ENCODE assay signal across 1 cellular context in the genomic region with DNA sequence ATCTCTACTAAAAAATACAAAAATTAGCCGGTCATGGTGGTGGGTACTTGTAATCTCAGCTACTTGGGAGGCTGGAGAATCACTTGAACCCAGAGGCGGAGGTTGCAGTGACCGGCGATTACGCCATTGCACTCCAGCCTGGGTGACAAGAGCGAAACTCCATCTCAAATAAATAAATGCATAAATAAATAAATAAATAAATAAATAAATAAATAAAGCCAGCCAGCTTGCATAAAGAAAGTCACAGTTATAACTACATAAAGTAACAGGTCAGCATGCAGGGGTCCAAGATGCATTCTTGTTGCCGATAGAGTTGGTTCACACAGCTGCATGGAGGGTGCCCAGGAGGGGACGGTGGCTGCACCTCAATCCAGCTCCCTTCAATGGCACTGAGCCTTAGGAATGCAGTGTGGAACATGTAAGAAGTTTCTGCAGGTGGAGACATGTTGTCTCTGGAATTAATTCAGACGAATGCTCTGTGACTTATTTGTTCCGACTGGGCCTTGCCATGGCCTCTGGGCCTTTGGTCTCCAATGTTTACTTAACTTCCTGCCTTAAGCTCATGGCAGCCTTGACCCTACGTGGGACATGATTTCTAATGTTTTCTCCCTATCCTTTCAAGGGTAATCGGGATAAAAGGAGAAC.
TF ChIP-seq lines count a peak whose summit lies in the region.

No MANE protein-coding gene starts in this region.

TF ChIP-seq in GM23338, 12 proteins besides CTCF, POLR2A, EP300 and RAD21 (continued from another document):
- TF ChIP-seq, protein P1, sequence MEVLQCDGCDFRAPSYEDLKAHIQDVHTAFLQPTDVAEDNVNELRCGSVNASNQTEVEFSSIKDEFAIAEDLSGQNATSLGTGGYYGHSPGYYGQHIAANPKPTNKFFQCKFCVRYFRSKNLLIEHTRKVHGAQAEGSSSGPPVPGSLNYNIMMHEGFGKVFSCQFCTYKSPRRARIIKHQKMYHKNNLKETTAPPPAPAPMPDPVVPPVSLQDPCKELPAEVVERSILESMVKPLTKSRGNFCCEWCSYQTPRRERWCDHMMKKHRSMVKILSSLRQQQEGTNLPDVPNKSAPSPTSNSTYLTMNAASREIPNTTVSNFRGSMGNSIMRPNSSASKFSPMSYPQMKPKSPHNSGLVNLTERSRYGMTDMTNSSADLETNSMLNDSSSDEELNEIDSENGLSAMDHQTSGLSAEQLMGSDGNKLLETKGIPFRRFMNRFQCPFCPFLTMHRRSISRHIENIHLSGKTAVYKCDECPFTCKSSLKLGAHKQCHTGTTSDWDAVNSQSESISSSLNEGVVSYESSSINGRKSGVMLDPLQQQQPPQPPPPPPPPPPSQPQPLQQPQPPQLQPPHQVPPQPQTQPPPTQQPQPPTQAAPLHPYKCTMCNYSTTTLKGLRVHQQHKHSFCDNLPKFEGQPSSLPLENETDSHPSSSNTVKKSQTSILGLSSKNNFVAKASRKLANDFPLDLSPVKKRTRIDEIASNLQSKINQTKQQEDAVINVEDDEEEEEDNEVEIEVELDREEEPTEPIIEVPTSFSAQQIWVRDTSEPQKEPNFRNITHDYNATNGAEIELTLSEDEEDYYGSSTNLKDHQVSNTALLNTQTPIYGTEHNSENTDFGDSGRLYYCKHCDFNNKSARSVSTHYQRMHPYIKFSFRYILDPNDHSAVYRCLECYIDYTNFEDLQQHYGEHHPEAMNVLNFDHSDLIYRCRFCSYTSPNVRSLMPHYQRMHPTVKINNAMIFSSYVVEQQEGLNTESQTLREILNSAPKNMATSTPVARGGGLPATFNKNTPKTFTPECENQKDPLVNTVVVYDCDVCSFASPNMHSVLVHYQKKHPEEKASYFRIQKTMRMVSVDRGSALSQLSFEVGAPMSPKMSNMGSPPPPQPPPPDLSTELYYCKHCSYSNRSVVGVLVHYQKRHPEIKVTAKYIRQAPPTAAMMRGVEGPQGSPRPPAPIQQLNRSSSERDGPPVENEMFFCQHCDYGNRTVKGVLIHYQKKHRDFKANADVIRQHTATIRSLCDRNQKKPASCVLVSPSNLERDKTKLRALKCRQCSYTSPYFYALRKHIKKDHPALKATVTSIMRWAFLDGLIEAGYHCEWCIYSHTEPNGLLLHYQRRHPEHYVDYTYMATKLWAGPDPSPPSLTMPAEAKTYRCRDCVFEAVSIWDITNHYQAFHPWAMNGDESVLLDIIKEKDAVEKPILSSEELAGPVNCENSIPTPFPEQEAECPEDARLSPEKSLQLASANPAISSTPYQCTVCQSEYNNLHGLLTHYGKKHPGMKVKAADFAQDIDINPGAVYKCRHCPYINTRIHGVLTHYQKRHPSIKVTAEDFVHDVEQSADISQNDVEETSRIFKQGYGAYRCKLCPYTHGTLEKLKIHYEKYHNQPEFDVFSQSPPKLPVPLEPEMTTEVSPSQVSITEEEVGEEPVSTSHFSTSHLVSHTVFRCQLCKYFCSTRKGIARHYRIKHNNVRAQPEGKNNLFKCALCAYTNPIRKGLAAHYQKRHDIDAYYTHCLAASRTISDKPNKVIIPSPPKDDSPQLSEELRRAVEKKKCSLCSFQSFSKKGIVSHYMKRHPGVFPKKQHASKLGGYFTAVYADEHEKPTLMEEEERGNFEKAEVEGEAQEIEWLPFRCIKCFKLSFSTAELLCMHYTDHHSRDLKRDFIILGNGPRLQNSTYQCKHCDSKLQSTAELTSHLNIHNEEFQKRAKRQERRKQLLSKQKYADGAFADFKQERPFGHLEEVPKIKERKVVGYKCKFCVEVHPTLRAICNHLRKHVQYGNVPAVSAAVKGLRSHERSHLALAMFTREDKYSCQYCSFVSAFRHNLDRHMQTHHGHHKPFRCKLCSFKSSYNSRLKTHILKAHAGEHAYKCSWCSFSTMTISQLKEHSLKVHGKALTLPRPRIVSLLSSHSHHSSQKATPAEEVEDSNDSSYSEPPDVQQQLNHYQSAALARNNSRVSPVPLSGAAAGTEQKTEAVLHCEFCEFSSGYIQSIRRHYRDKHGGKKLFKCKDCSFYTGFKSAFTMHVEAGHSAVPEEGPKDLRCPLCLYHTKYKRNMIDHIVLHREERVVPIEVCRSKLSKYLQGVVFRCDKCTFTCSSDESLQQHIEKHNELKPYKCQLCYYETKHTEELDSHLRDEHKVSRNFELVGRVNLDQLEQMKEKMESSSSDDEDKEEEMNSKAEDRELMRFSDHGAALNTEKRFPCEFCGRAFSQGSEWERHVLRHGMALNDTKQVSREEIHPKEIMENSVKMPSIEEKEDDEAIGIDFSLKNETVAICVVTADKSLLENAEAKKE (CRISPR knock-in tag; IDR thresholded peaks at IDR 0.05), result no peak
- no peak for TF ChIP-seq EZH2 (IDR thresholded peaks at IDR 0.05; ENCODE audit: low read depth, unreplicated experiment)
